Comparison of ENCODE assay signal across 8 cellular contexts in genomic region chr1:43973981-43974442, GRCh38. TPM values are rescaled to one million over a fixed set of nuclear protein-coding genes. Genes with fewer than 3 reads are reported as not detected.
DNase-seq lines count a peak whose midpoint lies in the region; ATAC-seq, FAIRE-seq and TF ChIP-seq lines count a peak whose summit lies in the region.

No MANE protein-coding gene starts in this region.

- no peaks in the 10 kb centered on the region for H3K27me3 ChIP-seq in bronchial epithelial cell (ENCODE audit: control insufficient read depth, insufficient read depth, low read length)

- intact Hi-C loops in mucosa of descending colon (cut with DNase I, micrococcal nuclease): no loop called here
- intact Hi-C loops in head of caudate nucleus (cut with DNase I): loop anchor here (1.0 kb wide), 1 partner anchor 28 kb away; the partner anchor contains the start of gene IPO13

- ATAC-seq in mucosa of descending colon: no peak

- DNase-seq in D341Med (ENCODE audit: low spot score) (peak; percentile 47), Kasumi-1 (lab: John Stamatoyannopoulos, UW) (peak; percentile 65 to 69), bronchial epithelial cell (ENCODE audit: low read depth) (no peak), mucosa of descending colon (no peak), HuH-7.5 (ENCODE audit: low spot score) (no peak), head of caudate nucleus (no peak), NCI-H446 treated with DMSO at 0.1 percent for 48 hours (lab: John Stamatoyannopoulos, UW) (no peak), amniotic stem cell (lab: John Stamatoyannopoulos, UW) (no peak)

- peaks cover 46% of the 10 kb centered on the region for H3K4me1 ChIP-seq in mucosa of descending colon (ENCODE audit: low read depth)

- H3K9me3 ChIP-seq in mucosa of descending colon: no peaks in the 10 kb centered on the region

- FAIRE-seq in bronchial epithelial cell (lab: Jason Lieb, UNC): no peak

- H3K36me3 ChIP-seq in bronchial epithelial cell (ENCODE audit: control insufficient read depth, insufficient read depth, low read length) (peaks cover 25% of the 10 kb centered on the region), mucosa of descending colon (ENCODE audit: low read depth) (no peaks in the 10 kb centered on the region)

- TF ChIP-seq CTCF in bronchial epithelial cell (IDR thresholded peaks at IDR 0.05; ENCODE audit: insufficient read depth, low read length, severe bottlenecking): no peak
- no peak for TF ChIP-seq CTCF in mucosa of descending colon (IDR thresholded peaks at IDR 0.05)

- peak overlapping the region; percentile 92 for H3K4me3 ChIP-seq in bronchial epithelial cell (ENCODE audit: low read depth, low read length)
- H3K4me3 ChIP-seq in mucosa of descending colon: peak overlapping the region; percentile 93

RNA-seq across cellular contexts. Expression of gene ATP6V0B, which starts 0.7 kb away (rescaled TPM):
- total RNA-seq in bronchial epithelial cell: 220 and 241 TPM in 2 replicates
- 100 to 1,000 TPM; 116 to 184 (median 158) TPM for total RNA-seq in mucosa of descending colon

RNA-seq across cellular contexts. Expression of gene DPH2, which starts 4.2 kb away (rescaled TPM):
- total RNA-seq in bronchial epithelial cell: 17.9 and 31.9 TPM in 2 replicates
- total RNA-seq in mucosa of descending colon: 10 to 100 TPM; 16.5 to 23.3 (median 17.9) TPM

RNA-seq across cellular contexts. Expression of gene B4GALT2, which starts 5.0 kb away (rescaled TPM):
- 72.7 and 84.0 TPM in 2 replicates for total RNA-seq in bronchial epithelial cell
- total RNA-seq in mucosa of descending colon: 10 to 100 TPM; 20.0 to 33.6 (median 28.1) TPM

RNA-seq across cellular contexts. Expression of gene CCDC24, which starts 17.4 kb away (rescaled TPM):
- total RNA-seq in bronchial epithelial cell (2.6 and 3.7 TPM in 2 replicates), mucosa of descending colon (10 to 100 TPM; 13.4 to 19.6 (median 16.9) TPM)

RNA-seq across cellular contexts. Expression of gene IPO13, which starts 27.3 kb away (rescaled TPM):
- total RNA-seq in bronchial epithelial cell: 13.2 and 19.8 TPM in 2 replicates
- total RNA-seq in mucosa of descending colon: 10 to 100 TPM; 21.5 to 32.6 (median 22.3) TPM

Comparison
In these comparisons a context has a peak if more than half of its experiments do, and no peak if none do; other contexts are left out.
1. DNase-seq: peak in D341Med (single experiment) and Kasumi-1 (2 of 2); none in bronchial epithelial cell (single experiment), mucosa of descending colon (0 of 3), HuH-7.5 (single experiment), head of caudate nucleus (0 of 42), NCI-H446 treated with DMSO at 0.1 percent for 48 hours (single experiment) and amniotic stem cell (single experiment).